ENCODE assay signal across 16 cellular contexts in the genomic region with DNA sequence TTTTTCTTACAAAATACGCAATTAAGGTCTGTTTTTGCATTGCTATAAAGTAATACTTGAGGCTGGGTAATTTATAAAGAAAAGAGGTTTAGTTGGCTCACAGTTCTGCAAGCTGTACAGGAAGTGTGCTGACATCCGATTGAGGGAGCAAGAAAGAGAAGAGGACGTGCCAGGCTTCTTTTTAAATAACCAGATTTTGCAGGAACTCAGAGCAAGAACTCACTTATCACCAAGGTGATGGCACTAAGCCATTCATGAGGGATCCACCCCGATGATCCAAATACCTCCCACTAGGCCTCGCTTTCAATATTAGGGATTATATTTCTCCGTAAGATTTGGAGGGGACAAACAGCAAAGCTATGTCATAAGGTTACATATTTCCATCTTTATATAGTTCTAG.
"Had no signal": no experiment of that assay in that cellular context is flagged by ENCODE, and none has a peak within 500 bp of the region (broad histone marks: within the 10 kb centered on the region; RNA-seq: fewer than 3 reads in every experiment).

No MANE protein-coding gene starts in this region.

- H3K27ac Mint-ChIP-seq: activated naive CD8-positive, alpha-beta T cell treated with anti-CD3 and anti-CD28 coated beads for 36 hours; activated T-cell treated with anti-CD3 and anti-CD28 coated beads, Interleukin-2, amount 50 U/mL, for 72 hours; immature natural killer cell; naive B cell; progenitor cell of endocrine pancreas had no signal

- H3K27ac ChIP-seq: cardiac muscle cell, esophagus squamous epithelium, tibial artery had no signal

- H3K4me3 Mint-ChIP-seq: activated naive CD8-positive, alpha-beta T cell treated with anti-CD3 and anti-CD28 coated beads for 36 hours; activated T-cell treated with anti-CD3 and anti-CD28 coated beads, Interleukin-2, amount 50 U/mL, for 72 hours; immature natural killer cell; naive B cell; neural crest cell had no signal

- H3K4me3 ChIP-seq: cardiac muscle cell, esophagus squamous epithelium, mucosa of descending colon, tibial artery had no signal

- H3K9me3 ChIP-seq: esophagus squamous epithelium, mucosa of descending colon, tibial artery had no signal

- H3K36me3 Mint-ChIP-seq: activated naive CD8-positive, alpha-beta T cell treated with anti-CD3 and anti-CD28 coated beads for 36 hours; immature natural killer cell; naive B cell had no signal

- H3K36me3 ChIP-seq: cardiac muscle cell, esophagus squamous epithelium, tibial artery had no signal

- ATAC-seq: mucosa of descending colon had no signal

- H3K27me3 ChIP-seq: cardiac muscle cell, esophagus squamous epithelium, tibial artery had no signal

- H3K9me3 Mint-ChIP-seq: activated naive CD8-positive, alpha-beta T cell treated with anti-CD3 and anti-CD28 coated beads for 36 hours; activated T-cell treated with anti-CD3 and anti-CD28 coated beads, Interleukin-2, amount 50 U/mL, for 72 hours; naive B cell had no signal

- H3K4me1 Mint-ChIP-seq: activated naive CD8-positive, alpha-beta T cell treated with anti-CD3 and anti-CD28 coated beads for 36 hours; immature natural killer cell; naive B cell; neural crest cell had no signal

- H3K4me1 ChIP-seq: esophagus squamous epithelium, tibial artery had no signal

- DNase-seq: activated CD4-positive, alpha-beta T cell treated with anti-CD3 and anti-CD28 coated beads for 4 hours; activated effector memory CD4-positive, alpha-beta T cell treated with anti-CD3 and anti-CD28 coated beads, Interleukin-2, amount 50 U/mL, for 16 hours; activated naive CD8-positive, alpha-beta T cell treated with anti-CD3 and anti-CD28 coated beads for 36 hours; activated T-cell treated with anti-CD3 and anti-CD28 coated beads, Interleukin-2, amount 50 U/mL, for 72 hours; amniotic stem cell; dermis blood vessel endothelial cell; effector memory CD4-positive, alpha-beta T cell; esophagus squamous epithelium; immature natural killer cell; mesenchymal stem cell; mucosa of descending colon; naive B cell; tibial artery had no signal

- H3K27me3 Mint-ChIP-seq: activated naive CD8-positive, alpha-beta T cell treated with anti-CD3 and anti-CD28 coated beads for 36 hours; naive B cell; progenitor cell of endocrine pancreas had no signal
